In the genomic region with DNA sequence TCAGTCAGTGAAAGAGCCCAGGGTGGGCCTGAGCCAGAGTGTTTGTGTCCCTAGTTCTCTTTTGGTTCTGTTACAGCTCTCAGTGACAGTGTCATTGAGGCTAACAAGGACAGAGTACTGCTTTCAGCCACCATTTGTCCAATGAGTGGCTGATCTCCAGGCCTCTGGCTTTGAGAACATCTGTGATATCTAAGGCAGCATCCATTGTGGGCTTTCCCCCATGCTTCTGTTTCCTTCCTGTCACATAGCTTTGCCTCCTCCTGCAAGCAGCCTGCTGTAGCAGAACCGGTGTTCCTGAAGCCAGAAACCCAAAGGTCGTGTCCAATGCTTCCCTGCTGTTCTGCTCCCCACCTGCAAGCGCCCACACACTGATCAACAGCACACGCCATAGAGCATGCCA, we compare ENCODE assay signal across 21 cellular contexts.
DNase-seq lines count a peak whose midpoint lies in the region; ATAC-seq, FAIRE-seq and TF ChIP-seq lines count a peak whose summit lies in the region.
"Had no signal": no experiment of that assay in that cellular context is flagged by ENCODE, and none has a peak within 500 bp of the region (broad histone marks: within the 10 kb centered on the region; RNA-seq: fewer than 3 reads in every experiment).

No MANE protein-coding gene starts in this region.

- FAIRE-seq in GM12892 (lab: Jason Lieb, UNC) = peak; percentile 58
- FAIRE-seq: endometrium had no signal

- no peak for ATAC-seq in activated T-cell treated with anti-CD3 and anti-CD28 coated beads, Interleukin-2, amount 50 U/mL, for 4 hours
- ATAC-seq in activated naive CD4-positive, alpha-beta T cell treated with anti-CD3 and anti-CD28 coated beads, Interleukin-2, amount 50 U/mL, for 72 hours = peak in 1 of 2 donors; percentile 9
- ATAC-seq in stimulated activated effector memory CD8-positive, alpha-beta T cell treated with anti-CD3 and anti-CD28 coated beads, Interleukin-12 subunit alpha, Interleukin-12 subunit beta, amount 100 ng/mL, for 72 hours = no peak
- ATAC-seq in HG03460 (IDR thresholded peaks at IDR 0.05; ENCODE audit: unreplicated experiment) = no peak
- no peak for ATAC-seq in HG03442 (IDR thresholded peaks at IDR 0.05; ENCODE audit: unreplicated experiment)
- ATAC-seq: left colon, PC-3 had no signal

- TF ChIP-seq POLR2A in GM12892 (IDR thresholded peaks at IDR 0.05; ENCODE audit: low read depth, low read length) = no peak

- H3K9me3 Mint-ChIP-seq in activated T-cell treated with anti-CD3 and anti-CD28 coated beads, Interleukin-2, amount 50 U/mL, for 4 hours = peaks cover 4% of the 10 kb centered on the region
- peaks cover 0 to 4% of the 10 kb centered on the region in 2 donors for H3K9me3 Mint-ChIP-seq in activated naive CD4-positive, alpha-beta T cell treated with anti-CD3 and anti-CD28 coated beads, Interleukin-2, amount 50 U/mL, for 72 hours
- H3K9me3 Mint-ChIP-seq in stimulated activated effector memory CD8-positive, alpha-beta T cell treated with anti-CD3 and anti-CD28 coated beads, Interleukin-12 subunit alpha, Interleukin-12 subunit beta, amount 100 ng/mL, for 72 hours = no peaks in the 10 kb centered on the region

- H3K27ac Mint-ChIP-seq in activated naive CD4-positive, alpha-beta T cell treated with anti-CD3 and anti-CD28 coated beads, Interleukin-2, amount 50 U/mL, for 72 hours = peak overlapping the region; percentile 81 to 98
- H3K27ac Mint-ChIP-seq in stimulated activated effector memory CD8-positive, alpha-beta T cell treated with anti-CD3 and anti-CD28 coated beads, Interleukin-12 subunit alpha, Interleukin-12 subunit beta, amount 100 ng/mL, for 72 hours = peak overlapping the region; percentile 97
- H3K27ac Mint-ChIP-seq: brain, nephron progenitor cell had no signal

- peaks cover 95% of the 10 kb centered on the region for H3K4me1 Mint-ChIP-seq in activated T-cell treated with anti-CD3 and anti-CD28 coated beads, Interleukin-2, amount 50 U/mL, for 4 hours (ENCODE audit: low read depth)
- H3K4me1 Mint-ChIP-seq in stimulated activated effector memory CD8-positive, alpha-beta T cell treated with anti-CD3 and anti-CD28 coated beads, Interleukin-12 subunit alpha, Interleukin-12 subunit beta, amount 100 ng/mL, for 72 hours = peaks cover 93% of the 10 kb centered on the region
- H3K4me1 Mint-ChIP-seq: brain, nephron progenitor cell had no signal

- peak overlapping the region; percentile 23 for H3K4me3 Mint-ChIP-seq in activated T-cell treated with anti-CD3 and anti-CD28 coated beads, Interleukin-2, amount 50 U/mL, for 4 hours
- peak overlapping the region; percentile 52 for H3K4me3 Mint-ChIP-seq in stimulated activated effector memory CD8-positive, alpha-beta T cell treated with anti-CD3 and anti-CD28 coated beads, Interleukin-12 subunit alpha, Interleukin-12 subunit beta, amount 100 ng/mL, for 72 hours
- H3K4me3 Mint-ChIP-seq: brain, nephron progenitor cell had no signal

- no peak for DNase-seq in activated T-cell treated with anti-CD3 and anti-CD28 coated beads, Interleukin-2, amount 50 U/mL, for 4 hours
- DNase-seq in activated T-cell treated with anti-CD3 and anti-CD28 coated beads, Interleukin-2, amount 50 U/mL, for 1 hour = no peak
- DNase-seq in GM12892 (ENCODE audit: insufficient read length) (no peak), NCI-H345 (lab: John Stamatoyannopoulos, UW) (no peak)
- DNase-seq in activated naive CD4-positive, alpha-beta T cell treated with anti-CD3 and anti-CD28 coated beads, Interleukin-2, amount 50 U/mL, for 72 hours (ENCODE audit: low spot score in 2 of 2) = no peak
- no peak for DNase-seq in stimulated activated effector memory CD8-positive, alpha-beta T cell treated with anti-CD3 and anti-CD28 coated beads, Interleukin-12 subunit alpha, Interleukin-12 subunit beta, amount 100 ng/mL, for 72 hours (ENCODE audit: low spot score in 2 of 2)
- DNase-seq: glutamatergic neuron, left colon, mesendoderm, NCI-H187, NCI-H82, nephron progenitor cell, PC-3, posterior cingulate gyrus, SHP77 treated with DMSO at 0.1 percent for 48 hours, tibial artery, WERI-Rb-1 had no signal

- H3K27me3 Mint-ChIP-seq in activated T-cell treated with anti-CD3 and anti-CD28 coated beads, Interleukin-2, amount 50 U/mL, for 4 hours (ENCODE audit: low read depth) = no peaks in the 10 kb centered on the region

- H3K36me3 Mint-ChIP-seq in activated T-cell treated with anti-CD3 and anti-CD28 coated beads, Interleukin-2, amount 50 U/mL, for 4 hours (ENCODE audit: insufficient read depth) = peaks cover 67% of the 10 kb centered on the region
- H3K36me3 Mint-ChIP-seq in activated naive CD4-positive, alpha-beta T cell treated with anti-CD3 and anti-CD28 coated beads, Interleukin-2, amount 50 U/mL, for 72 hours = peaks cover 58 to 94% of the 10 kb centered on the region in 2 donors
- H3K36me3 Mint-ChIP-seq in stimulated activated effector memory CD8-positive, alpha-beta T cell treated with anti-CD3 and anti-CD28 coated beads, Interleukin-12 subunit alpha, Interleukin-12 subunit beta, amount 100 ng/mL, for 72 hours = no peaks in the 10 kb centered on the region
- H3K36me3 Mint-ChIP-seq: brain had no signal
